21 cellular contexts compared by ENCODE assay signal in the genomic region with DNA sequence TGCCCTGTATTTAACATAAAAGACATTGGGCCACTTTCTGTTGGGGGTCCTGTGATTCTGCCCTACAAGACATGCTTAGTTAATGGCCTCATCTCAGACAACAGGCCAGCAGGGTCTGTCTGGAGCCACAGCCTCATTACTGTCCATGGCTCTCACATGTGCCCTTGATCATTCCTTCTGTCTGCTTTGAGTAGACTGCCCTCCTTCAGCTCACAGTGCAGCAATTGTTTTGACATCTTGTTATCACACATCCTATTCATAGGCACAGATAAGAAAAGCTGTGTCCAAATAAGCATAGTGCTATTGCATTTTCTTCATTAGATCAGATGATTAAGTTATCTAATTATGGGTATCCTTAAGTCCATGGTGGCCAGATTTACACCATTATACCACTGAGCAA.
"Had no signal": no experiment of that assay in that cellular context is flagged by ENCODE, and none has a peak within 500 bp of the region (broad histone marks: within the 10 kb centered on the region; RNA-seq: fewer than 3 reads in every experiment).

No MANE protein-coding gene starts in this region.

- H3K27me3 Mint-ChIP-seq: activated naive CD8-positive, alpha-beta T cell treated with anti-CD3 and anti-CD28 coated beads, Interleukin-2, amount 50 U/mL, for 24 hours had no signal

- H3K9me3 Mint-ChIP-seq: activated naive CD4-positive, alpha-beta T cell treated with anti-CD3 and anti-CD28 coated beads for 36 hours; activated naive CD8-positive, alpha-beta T cell treated with anti-CD3 and anti-CD28 coated beads, Interleukin-2, amount 50 U/mL, for 24 hours; activated T-helper 2 cell treated with anti-CD3 and anti-CD28 coated beads, Interferon-gamma antibody, Interleukin-2, Interleukin-4, amounts not matched to agents 10 μg/mL and 5 μg/mL and 100 μg/mL, durations not matched to agents 14 hours and 24 hours and 36 hours; naive thymus-derived CD8-positive, alpha-beta T cell; T-cell had no signal

- H3K4me3 Mint-ChIP-seq: activated naive CD4-positive, alpha-beta T cell treated with anti-CD3 and anti-CD28 coated beads for 36 hours; activated naive CD8-positive, alpha-beta T cell treated with anti-CD3 and anti-CD28 coated beads, Interleukin-2, amount 50 U/mL, for 24 hours; naive thymus-derived CD8-positive, alpha-beta T cell; T-cell had no signal

- H3K27ac Mint-ChIP-seq: activated naive CD4-positive, alpha-beta T cell treated with anti-CD3 and anti-CD28 coated beads for 36 hours; activated naive CD8-positive, alpha-beta T cell treated with anti-CD3 and anti-CD28 coated beads, Interleukin-2, amount 50 U/mL, for 24 hours; activated T-helper 2 cell treated with anti-CD3 and anti-CD28 coated beads, Interferon-gamma antibody, Interleukin-2, Interleukin-4, amounts not matched to agents 10 μg/mL and 5 μg/mL and 100 μg/mL, durations not matched to agents 14 hours and 24 hours and 36 hours; naive thymus-derived CD8-positive, alpha-beta T cell; T-cell had no signal

- H3K4me1 ChIP-seq: foreskin keratinocyte, parathyroid adenoma, SJSA1 had no signal

- H3K4me1 Mint-ChIP-seq: activated naive CD8-positive, alpha-beta T cell treated with anti-CD3 and anti-CD28 coated beads, Interleukin-2, amount 50 U/mL, for 24 hours; T-cell had no signal

- H3K36me3 ChIP-seq: esophagus muscularis mucosa, neutrophil, SJSA1 had no signal

- H3K36me3 Mint-ChIP-seq: naive thymus-derived CD8-positive, alpha-beta T cell; T-cell had no signal

- H3K9me3 ChIP-seq: esophagus muscularis mucosa, mucosa of descending colon, neutrophil, SJSA1 had no signal

- DNase-seq: activated CD4-positive, alpha-beta T cell treated with anti-CD3 and anti-CD28 coated beads for 1 hour; activated CD4-positive, alpha-beta T cell treated with anti-CD3 and anti-CD28 coated beads, Interleukin-2, amount 50 U/mL, for 4 hours; activated naive CD4-positive, alpha-beta T cell treated with anti-CD3 and anti-CD28 coated beads for 36 hours; activated naive CD8-positive, alpha-beta T cell treated with anti-CD3 and anti-CD28 coated beads, Interleukin-2, amount 50 U/mL, for 24 hours; activated T-cell treated with anti-CD3 and anti-CD28 coated beads for 4 hours; mucosa of descending colon; naive thymus-derived CD8-positive, alpha-beta T cell; stimulated activated CD4-positive, alpha-beta T cell treated with anti-CD3 and anti-CD28 coated beads, Interleukin-4, amount 100 ng/mL, for 24 hours; stimulated activated naive CD4-positive, alpha-beta T cell; substantia nigra; T-cell; T-helper 9 cell; trophoblast cell had no signal

- H3K4me3 ChIP-seq: esophagus muscularis mucosa, lung, mucosa of descending colon, SJSA1, skin epidermis had no signal

- H3K27ac ChIP-seq: esophagus muscularis mucosa, foreskin keratinocyte, neutrophil, parathyroid adenoma, SJSA1, skin epidermis had no signal

- H3K27me3 ChIP-seq: esophagus muscularis mucosa, foreskin keratinocyte, neutrophil, SJSA1 had no signal
